14 cellular contexts compared by ENCODE assay signal in genomic region chr3:142501004-142501926, GRCh38. TPM values are rescaled to one million over a fixed set of nuclear protein-coding genes. Genes with fewer than 3 reads are reported as not detected.
A peak's percentile ranks its signal among the peaks of the same experiment; 100 is the strongest.
DNase-seq lines count a peak whose midpoint lies in the region; ATAC-seq, FAIRE-seq and TF ChIP-seq lines count a peak whose summit lies in the region.
"Had no signal": no experiment of that assay in that cellular context is flagged by ENCODE, and none has a peak within 500 bp of the region (broad histone marks: within the 10 kb centered on the region; RNA-seq: fewer than 3 reads in every experiment).

No MANE protein-coding gene starts in this region.

- peaks cover 88% of the 10 kb centered on the region for H3K36me3 ChIP-seq in OCI-LY7 (ENCODE audit: insufficient read depth, low read length)

- no peak overlapping the region for H3K4me2 ChIP-seq in OCI-LY7 (ENCODE audit: low read length)

- H3K4me1 ChIP-seq in OCI-LY7 (ENCODE audit: insufficient read depth, low read length, poor library complexity, severe bottlenecking) = no peaks in the 10 kb centered on the region

- no peak overlapping the region for H3K4me3 ChIP-seq in fibroblast of villous mesenchyme (ENCODE audit: low read depth, low read length)
- no peak overlapping the region for H3K4me3 ChIP-seq in OCI-LY7 (ENCODE audit: low read depth, low read length, poor library complexity, severe bottlenecking)
- H3K4me3 ChIP-seq: GM12878 had no signal

- peak overlapping the region; percentile 36 for H3K27ac Mint-ChIP-seq in stimulated activated naive CD8-positive, alpha-beta T cell treated with anti-CD3 and anti-CD28 coated beads, Interleukin-15, Interleukin-2, amounts not matched to agents 100 ng/mL and 50 ng/mL, for 24 hours
- H3K27ac Mint-ChIP-seq in stimulated activated naive CD8-positive, alpha-beta T cell treated with anti-CD3 and anti-CD28 coated beads, Interleukin-15, amount 100 ng/mL, for 72 hours = peak overlapping the region in 1 of 2 donors; percentile 2
- peak overlapping the region; percentile 70 for H3K27ac Mint-ChIP-seq in activated T-helper 2 cell treated with anti-CD3 and anti-CD28 coated beads, Interferon-gamma antibody, Interleukin-2, Interleukin-4, amounts not matched to agents 10 μg/mL and 5 μg/mL and 100 μg/mL, durations not matched to agents 14 hours and 24 hours and 36 hours
- H3K27ac Mint-ChIP-seq: stimulated activated naive B cell treated with anti-CD40 and anti-IgM and Interleukin-4, amounts not matched to agents 10 μg/mL and 1 μg/mL and 100 μg/mL, for 72 hours had no signal

- FAIRE-seq in urothelium cell line (lab: Jason Lieb, UNC) = no peak
- FAIRE-seq: GM12878 had no signal

- no peaks in the 10 kb centered on the region for H3K27me3 Mint-ChIP-seq in stimulated activated naive CD8-positive, alpha-beta T cell treated with anti-CD3 and anti-CD28 coated beads, Interleukin-15, Interleukin-2, amounts not matched to agents 100 ng/mL and 50 ng/mL, for 24 hours
- H3K27me3 Mint-ChIP-seq in stimulated activated naive CD8-positive, alpha-beta T cell treated with anti-CD3 and anti-CD28 coated beads, Interleukin-15, amount 100 ng/mL, for 72 hours = no peaks in the 10 kb centered on the region
- H3K27me3 Mint-ChIP-seq in activated T-helper 2 cell treated with anti-CD3 and anti-CD28 coated beads, Interferon-gamma antibody, Interleukin-2, Interleukin-4, amounts not matched to agents 10 μg/mL and 5 μg/mL and 100 μg/mL, durations not matched to agents 14 hours and 24 hours and 36 hours (ENCODE audit: low read depth) = no peaks in the 10 kb centered on the region
- H3K27me3 Mint-ChIP-seq: stimulated activated naive B cell treated with anti-CD40 and anti-IgM and Interleukin-4, amounts not matched to agents 10 μg/mL and 1 μg/mL and 100 μg/mL, for 72 hours had no signal

- no peaks in the 10 kb centered on the region for H4K20me1 ChIP-seq in OCI-LY7 (ENCODE audit: insufficient read depth, low read length)

- H3K36me3 Mint-ChIP-seq in stimulated activated naive CD8-positive, alpha-beta T cell treated with anti-CD3 and anti-CD28 coated beads, Interleukin-15, Interleukin-2, amounts not matched to agents 100 ng/mL and 50 ng/mL, for 24 hours (ENCODE audit: low read depth) = peaks cover 73% of the 10 kb centered on the region
- peaks cover 58% of the 10 kb centered on the region for H3K36me3 Mint-ChIP-seq in activated T-helper 2 cell treated with anti-CD3 and anti-CD28 coated beads, Interferon-gamma antibody, Interleukin-2, Interleukin-4, amounts not matched to agents 10 μg/mL and 5 μg/mL and 100 μg/mL, durations not matched to agents 14 hours and 24 hours and 36 hours (ENCODE audit: low read depth)

- no TSS peak for BruUV-seq in OCI-LY7 (replicated peaks; lab: Mats Ljungman, UMichigan)

- no peaks in the 10 kb centered on the region for H3K79me2 ChIP-seq in OCI-LY7 (ENCODE audit: insufficient read depth, low read depth, low read length)

- CTCF ChIA-PET in OCI-LY7 (lab: Charles Lee; ENCODE audit: unreplicated experiment) = no interaction called here

- no peak for ATAC-seq in stimulated activated naive CD8-positive, alpha-beta T cell treated with anti-CD3 and anti-CD28 coated beads, Interleukin-15, amount 100 ng/mL, for 72 hours
- ATAC-seq in GM18861 (IDR thresholded peaks at IDR 0.05; ENCODE audit: unreplicated experiment) (no peak), GM18519 (IDR thresholded peaks at IDR 0.05; ENCODE audit: low FRiP score, unreplicated experiment) (no peak)
- ATAC-seq: GM12878; stimulated activated naive B cell treated with anti-CD40 and anti-IgM and Interleukin-4, amounts not matched to agents 10 μg/mL and 1 μg/mL and 100 μg/mL, for 72 hours had no signal

- no peak overlapping the region for H2AFZ ChIP-seq in OCI-LY7 (ENCODE audit: low read length)

- DNase-seq in stimulated activated naive CD8-positive, alpha-beta T cell treated with anti-CD3 and anti-CD28 coated beads, Interleukin-15, amount 100 ng/mL, for 72 hours = no peak
- no peak for DNase-seq in activated T-helper 2 cell treated with anti-CD3 and anti-CD28 coated beads, Interferon-gamma antibody, Interleukin-2, Interleukin-4, amounts not matched to agents 10 μg/mL and 5 μg/mL and 100 μg/mL, durations not matched to agents 14 hours and 24 hours and 36 hours (ENCODE audit: low spot score)
- DNase-seq in fibroblast of villous mesenchyme (ENCODE audit: low read depth) (peak; percentile 94), urothelium cell line (ENCODE audit: low spot score) (peak; percentile 2), OCI-LY7 (ENCODE audit: low spot score) (no peak)
- DNase-seq: activated gamma-delta T cell; C1 segment of cervical spinal cord; NCI-H774; stimulated activated naive B cell treated with anti-CD40 and anti-IgM and Interleukin-4, amounts not matched to agents 10 μg/mL and 1 μg/mL and 100 μg/mL, for 72 hours; T1000 had no signal

- H3K9me3 ChIP-seq in OCI-LY7 (ENCODE audit: low read length) = 0 out of 2 replicates have a peak, but pooled peaks cover 4% of the 10 kb centered on the region

- intact Hi-C loops in activated T-helper 2 cell treated with anti-CD3 and anti-CD28 coated beads, Interferon-gamma antibody, Interleukin-2, Interleukin-4, amounts not matched to agents 10 μg/mL and 5 μg/mL and 100 μg/mL, durations not matched to agents 14 hours and 24 hours and 36 hours (cut with micrococcal nuclease) = loop anchor here (2.0 kb wide), 1 partner anchor 54 kb away; no protein-coding TSS in a partner anchor
- intact Hi-C loops in OCI-LY7 (cut with micrococcal nuclease; ENCODE audit: unreplicated experiment) = no loop called here

- H3K27ac ChIP-seq in OCI-LY7 (ENCODE audit: low read depth, low read length, poor library complexity, severe bottlenecking) = no peak overlapping the region

- H3K9me2 ChIP-seq in OCI-LY7 (ENCODE audit: insufficient read depth, low read length) = no peaks in the 10 kb centered on the region

- TF ChIP-seq CTCF in fibroblast of villous mesenchyme (IDR thresholded peaks at IDR 0.05; ENCODE audit: insufficient read depth, low read depth, low read length) = no peak
- no peak for TF ChIP-seq CTCF in OCI-LY7 (conservative IDR thresholded peaks at IDR 0.05; ENCODE audit: low read length)

- H3K4me1 Mint-ChIP-seq in stimulated activated naive CD8-positive, alpha-beta T cell treated with anti-CD3 and anti-CD28 coated beads, Interleukin-15, Interleukin-2, amounts not matched to agents 100 ng/mL and 50 ng/mL, for 24 hours (ENCODE audit: low read depth) = peaks cover 29% of the 10 kb centered on the region
- H3K4me1 Mint-ChIP-seq in stimulated activated naive CD8-positive, alpha-beta T cell treated with anti-CD3 and anti-CD28 coated beads, Interleukin-15, amount 100 ng/mL, for 72 hours = peaks cover 29% of the 10 kb centered on the region
- peaks cover 28% of the 10 kb centered on the region for H3K4me1 Mint-ChIP-seq in activated T-helper 2 cell treated with anti-CD3 and anti-CD28 coated beads, Interferon-gamma antibody, Interleukin-2, Interleukin-4, amounts not matched to agents 10 μg/mL and 5 μg/mL and 100 μg/mL, durations not matched to agents 14 hours and 24 hours and 36 hours (ENCODE audit: low read depth)

- H3K4me3 Mint-ChIP-seq in stimulated activated naive CD8-positive, alpha-beta T cell treated with anti-CD3 and anti-CD28 coated beads, Interleukin-15, Interleukin-2, amounts not matched to agents 100 ng/mL and 50 ng/mL, for 24 hours = no peak overlapping the region
- no peak overlapping the region for H3K4me3 Mint-ChIP-seq in stimulated activated naive CD8-positive, alpha-beta T cell treated with anti-CD3 and anti-CD28 coated beads, Interleukin-15, amount 100 ng/mL, for 72 hours
- no peak overlapping the region for H3K4me3 Mint-ChIP-seq in activated T-helper 2 cell treated with anti-CD3 and anti-CD28 coated beads, Interferon-gamma antibody, Interleukin-2, Interleukin-4, amounts not matched to agents 10 μg/mL and 5 μg/mL and 100 μg/mL, durations not matched to agents 14 hours and 24 hours and 36 hours (ENCODE audit: low read depth)
- H3K4me3 Mint-ChIP-seq: stimulated activated naive B cell treated with anti-CD40 and anti-IgM and Interleukin-4, amounts not matched to agents 10 μg/mL and 1 μg/mL and 100 μg/mL, for 72 hours had no signal

- POLR2A ChIA-PET in OCI-LY7 (lab: Charles Lee) = interaction anchor here (0.7 to 2.0 kb wide), 4 partner anchors 10 to 588 kb away, joined by 3 to 7 read pairs (median 6); no protein-coding TSS in a partner anchor

- no peaks in the 10 kb centered on the region for H3K9me3 Mint-ChIP-seq in stimulated activated naive CD8-positive, alpha-beta T cell treated with anti-CD3 and anti-CD28 coated beads, Interleukin-15, Interleukin-2, amounts not matched to agents 100 ng/mL and 50 ng/mL, for 24 hours
- H3K9me3 Mint-ChIP-seq in stimulated activated naive CD8-positive, alpha-beta T cell treated with anti-CD3 and anti-CD28 coated beads, Interleukin-15, amount 100 ng/mL, for 72 hours = peaks cover 0 to 5% of the 10 kb centered on the region in 2 donors
- peaks cover 8% of the 10 kb centered on the region for H3K9me3 Mint-ChIP-seq in activated T-helper 2 cell treated with anti-CD3 and anti-CD28 coated beads, Interferon-gamma antibody, Interleukin-2, Interleukin-4, amounts not matched to agents 10 μg/mL and 5 μg/mL and 100 μg/mL, durations not matched to agents 14 hours and 24 hours and 36 hours

RNA-seq across cellular contexts. Expression of gene XRN1, which starts 53.4 kb away (rescaled TPM):
- total RNA-seq in activated T-helper 2 cell treated with anti-CD3 and anti-CD28 coated beads, Interferon-gamma antibody, Interleukin-2, Interleukin-4, amounts not matched to agents 10 μg/mL and 5 μg/mL and 100 μg/mL, durations not matched to agents 14 hours and 24 hours and 36 hours = 51.4 and 55.4 TPM in 2 replicates
- total RNA-seq in fibroblast of villous mesenchyme = 39.0 and 48.4 TPM in 2 replicates
- total RNA-seq in OCI-LY7 (2014; rRNA removed; shearing (Covaris generic)) = 33.1 and 43.6 TPM in 2 replicates
- 36.6 and 39.2 TPM in 2 replicates for total RNA-seq in OCI-LY7 (2022)

Comparison
In these comparisons a context has a peak if more than half of its experiments do, and no peak if none do; other contexts are left out.
1. DNase-seq: peak in fibroblast of villous mesenchyme (single experiment) and urothelium cell line (single experiment); none in stimulated activated naive CD8-positive, alpha-beta T cell treated with anti-CD3 and anti-CD28 coated beads, Interleukin-15, amount 100 ng/mL, for 72 hours (0 of 2), activated T-helper 2 cell treated with anti-CD3 and anti-CD28 coated beads, Interferon-gamma antibody, Interleukin-2, Interleukin-4, amounts not matched to agents 10 μg/mL and 5 μg/mL and 100 μg/mL, durations not matched to agents 14 hours and 24 hours and 36 hours (single experiment) and OCI-LY7 (single experiment).